ENCODE assay signal across 1 cellular context in the genomic region with DNA sequence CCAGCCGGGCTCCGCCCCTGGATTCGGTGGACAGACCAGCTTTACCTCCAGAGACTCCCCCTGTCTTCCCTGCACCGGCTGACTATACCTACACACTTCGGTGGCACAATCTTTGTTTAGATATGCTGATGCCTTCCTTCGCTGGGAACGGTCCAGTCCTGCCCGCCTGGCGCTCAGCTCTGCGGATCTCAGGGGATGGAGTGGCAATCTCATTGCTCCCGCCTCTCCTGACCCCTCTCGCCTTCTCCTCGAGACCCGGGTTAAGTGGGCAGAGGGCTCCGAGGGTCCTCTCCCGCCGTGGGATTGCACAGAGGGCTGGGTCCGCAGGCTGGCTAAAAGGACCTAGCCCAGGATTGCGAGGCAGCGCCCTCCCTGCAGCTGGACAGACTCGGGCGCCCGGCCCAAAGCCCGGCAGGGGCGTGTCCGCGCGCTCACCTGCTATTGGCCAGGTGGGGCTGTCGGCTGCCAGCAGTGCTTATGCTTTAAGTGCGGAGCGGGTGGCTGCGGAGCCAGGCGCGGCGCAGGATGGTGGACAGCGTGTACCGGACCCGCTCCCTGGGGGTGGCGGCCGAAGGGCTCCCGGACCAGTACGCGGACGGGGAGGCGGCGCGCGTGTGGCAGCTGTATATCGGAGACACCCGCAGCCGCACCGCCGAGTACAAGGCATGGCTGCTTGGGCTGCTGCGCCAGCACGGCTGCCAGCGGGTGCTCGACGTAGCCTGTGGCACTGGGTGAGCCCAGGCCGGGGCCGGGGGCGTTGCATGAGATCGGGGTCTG.
TF ChIP-seq lines count a peak whose summit lies in the region.

A gene (plus strand): TSS at position 512 of the 777 bp plus-strand sequence. CDS start 14 bp downstream, at position 526.

TF ChIP-seq in H1, 55 proteins besides CTCF, POLR2A, EP300 and RAD21:
- no peak; the same call in 1 of the 2 replicates for TF ChIP-seq GABPA (IDR thresholded peaks at IDR 0.05; ENCODE audit: borderline replicate concordance, insufficient read depth, low read length)
- no peak for TF ChIP-seq SIRT6 (IDR thresholded peaks at IDR 0.05; ENCODE audit: low read length)
- TF ChIP-seq EGR1 (IDR thresholded peaks at IDR 0.05; ENCODE audit: borderline replicate concordance, low read depth, low read length) = no peak
- TF ChIP-seq POLR2AphosphoS5 (IDR thresholded peaks at IDR 0.05; ENCODE audit: low read depth, low read length) = no peak
- peak; percentile 38 to 87; a peak in 3 of 4 replicates for TF ChIP-seq SIN3A (conservative IDR thresholded peaks at IDR 0.05 in 1 of 2, IDR thresholded peaks at IDR 0.05 in 1 of 2; ENCODE audit: low read depth in 1 of 2, low read length in 2 of 2)
- peak; percentile 14; the same call in 1 of the 2 replicates for TF ChIP-seq PHF8 (conservative IDR thresholded peaks at IDR 0.05; ENCODE audit: low read depth, low read length)
- no peak for TF ChIP-seq CHD2 (IDR thresholded peaks at IDR 0.05; ENCODE audit: low read length)
- TF ChIP-seq, protein P1, sequence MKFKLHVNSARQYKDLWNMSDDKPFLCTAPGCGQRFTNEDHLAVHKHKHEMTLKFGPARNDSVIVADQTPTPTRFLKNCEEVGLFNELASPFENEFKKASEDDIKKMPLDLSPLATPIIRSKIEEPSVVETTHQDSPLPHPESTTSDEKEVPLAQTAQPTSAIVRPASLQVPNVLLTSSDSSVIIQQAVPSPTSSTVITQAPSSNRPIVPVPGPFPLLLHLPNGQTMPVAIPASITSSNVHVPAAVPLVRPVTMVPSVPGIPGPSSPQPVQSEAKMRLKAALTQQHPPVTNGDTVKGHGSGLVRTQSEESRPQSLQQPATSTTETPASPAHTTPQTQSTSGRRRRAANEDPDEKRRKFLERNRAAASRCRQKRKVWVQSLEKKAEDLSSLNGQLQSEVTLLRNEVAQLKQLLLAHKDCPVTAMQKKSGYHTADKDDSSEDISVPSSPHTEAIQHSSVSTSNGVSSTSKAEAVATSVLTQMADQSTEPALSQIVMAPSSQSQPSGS (IDR thresholded peaks at IDR 0.05; ENCODE audit: low read length) = no peak
- TF ChIP-seq TEAD4 (IDR thresholded peaks at IDR 0.05; ENCODE audit: low read depth, low read length) = no peak
- no peak for TF ChIP-seq BRCA1 (IDR thresholded peaks at IDR 0.05; ENCODE audit: low read depth, low read length)
- TF ChIP-seq JUND (IDR thresholded peaks at IDR 0.05; ENCODE audit: low read length) = no peak
- peak; percentile 68 for TF ChIP-seq KDM4A (IDR thresholded peaks at IDR 0.05; ENCODE audit: low read depth, low read length, severe bottlenecking)
- TF ChIP-seq, protein P2, sequence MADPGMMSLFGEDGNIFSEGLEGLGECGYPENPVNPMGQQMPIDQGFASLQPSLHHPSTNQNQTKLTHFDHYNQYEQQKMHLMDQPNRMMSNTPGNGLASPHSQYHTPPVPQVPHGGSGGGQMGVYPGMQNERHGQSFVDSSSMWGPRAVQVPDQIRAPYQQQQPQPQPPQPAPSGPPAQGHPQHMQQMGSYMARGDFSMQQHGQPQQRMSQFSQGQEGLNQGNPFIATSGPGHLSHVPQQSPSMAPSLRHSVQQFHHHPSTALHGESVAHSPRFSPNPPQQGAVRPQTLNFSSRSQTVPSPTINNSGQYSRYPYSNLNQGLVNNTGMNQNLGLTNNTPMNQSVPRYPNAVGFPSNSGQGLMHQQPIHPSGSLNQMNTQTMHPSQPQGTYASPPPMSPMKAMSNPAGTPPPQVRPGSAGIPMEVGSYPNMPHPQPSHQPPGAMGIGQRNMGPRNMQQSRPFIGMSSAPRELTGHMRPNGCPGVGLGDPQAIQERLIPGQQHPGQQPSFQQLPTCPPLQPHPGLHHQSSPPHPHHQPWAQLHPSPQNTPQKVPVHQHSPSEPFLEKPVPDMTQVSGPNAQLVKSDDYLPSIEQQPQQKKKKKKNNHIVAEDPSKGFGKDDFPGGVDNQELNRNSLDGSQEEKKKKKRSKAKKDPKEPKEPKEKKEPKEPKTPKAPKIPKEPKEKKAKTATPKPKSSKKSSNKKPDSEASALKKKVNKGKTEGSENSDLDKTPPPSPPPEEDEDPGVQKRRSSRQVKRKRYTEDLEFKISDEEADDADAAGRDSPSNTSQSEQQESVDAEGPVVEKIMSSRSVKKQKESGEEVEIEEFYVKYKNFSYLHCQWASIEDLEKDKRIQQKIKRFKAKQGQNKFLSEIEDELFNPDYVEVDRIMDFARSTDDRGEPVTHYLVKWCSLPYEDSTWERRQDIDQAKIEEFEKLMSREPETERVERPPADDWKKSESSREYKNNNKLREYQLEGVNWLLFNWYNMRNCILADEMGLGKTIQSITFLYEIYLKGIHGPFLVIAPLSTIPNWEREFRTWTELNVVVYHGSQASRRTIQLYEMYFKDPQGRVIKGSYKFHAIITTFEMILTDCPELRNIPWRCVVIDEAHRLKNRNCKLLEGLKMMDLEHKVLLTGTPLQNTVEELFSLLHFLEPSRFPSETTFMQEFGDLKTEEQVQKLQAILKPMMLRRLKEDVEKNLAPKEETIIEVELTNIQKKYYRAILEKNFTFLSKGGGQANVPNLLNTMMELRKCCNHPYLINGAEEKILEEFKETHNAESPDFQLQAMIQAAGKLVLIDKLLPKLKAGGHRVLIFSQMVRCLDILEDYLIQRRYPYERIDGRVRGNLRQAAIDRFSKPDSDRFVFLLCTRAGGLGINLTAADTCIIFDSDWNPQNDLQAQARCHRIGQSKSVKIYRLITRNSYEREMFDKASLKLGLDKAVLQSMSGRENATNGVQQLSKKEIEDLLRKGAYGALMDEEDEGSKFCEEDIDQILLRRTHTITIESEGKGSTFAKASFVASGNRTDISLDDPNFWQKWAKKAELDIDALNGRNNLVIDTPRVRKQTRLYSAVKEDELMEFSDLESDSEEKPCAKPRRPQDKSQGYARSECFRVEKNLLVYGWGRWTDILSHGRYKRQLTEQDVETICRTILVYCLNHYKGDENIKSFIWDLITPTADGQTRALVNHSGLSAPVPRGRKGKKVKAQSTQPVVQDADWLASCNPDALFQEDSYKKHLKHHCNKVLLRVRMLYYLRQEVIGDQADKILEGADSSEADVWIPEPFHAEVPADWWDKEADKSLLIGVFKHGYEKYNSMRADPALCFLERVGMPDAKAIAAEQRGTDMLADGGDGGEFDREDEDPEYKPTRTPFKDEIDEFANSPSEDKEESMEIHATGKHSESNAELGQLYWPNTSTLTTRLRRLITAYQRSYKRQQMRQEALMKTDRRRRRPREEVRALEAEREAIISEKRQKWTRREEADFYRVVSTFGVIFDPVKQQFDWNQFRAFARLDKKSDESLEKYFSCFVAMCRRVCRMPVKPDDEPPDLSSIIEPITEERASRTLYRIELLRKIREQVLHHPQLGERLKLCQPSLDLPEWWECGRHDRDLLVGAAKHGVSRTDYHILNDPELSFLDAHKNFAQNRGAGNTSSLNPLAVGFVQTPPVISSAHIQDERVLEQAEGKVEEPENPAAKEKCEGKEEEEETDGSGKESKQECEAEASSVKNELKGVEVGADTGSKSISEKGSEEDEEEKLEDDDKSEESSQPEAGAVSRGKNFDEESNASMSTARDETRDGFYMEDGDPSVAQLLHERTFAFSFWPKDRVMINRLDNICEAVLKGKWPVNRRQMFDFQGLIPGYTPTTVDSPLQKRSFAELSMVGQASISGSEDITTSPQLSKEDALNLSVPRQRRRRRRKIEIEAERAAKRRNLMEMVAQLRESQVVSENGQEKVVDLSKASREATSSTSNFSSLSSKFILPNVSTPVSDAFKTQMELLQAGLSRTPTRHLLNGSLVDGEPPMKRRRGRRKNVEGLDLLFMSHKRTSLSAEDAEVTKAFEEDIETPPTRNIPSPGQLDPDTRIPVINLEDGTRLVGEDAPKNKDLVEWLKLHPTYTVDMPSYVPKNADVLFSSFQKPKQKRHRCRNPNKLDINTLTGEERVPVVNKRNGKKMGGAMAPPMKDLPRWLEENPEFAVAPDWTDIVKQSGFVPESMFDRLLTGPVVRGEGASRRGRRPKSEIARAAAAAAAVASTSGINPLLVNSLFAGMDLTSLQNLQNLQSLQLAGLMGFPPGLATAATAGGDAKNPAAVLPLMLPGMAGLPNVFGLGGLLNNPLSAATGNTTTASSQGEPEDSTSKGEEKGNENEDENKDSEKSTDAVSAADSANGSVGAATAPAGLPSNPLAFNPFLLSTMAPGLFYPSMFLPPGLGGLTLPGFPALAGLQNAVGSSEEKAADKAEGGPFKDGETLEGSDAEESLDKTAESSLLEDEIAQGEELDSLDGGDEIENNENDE (IDR thresholded peaks at IDR 0.05; ENCODE audit: insufficient replicate concordance, low read length) = no peak
- TF ChIP-seq EZH2 (IDR thresholded peaks at IDR 0.05; ENCODE audit: low read depth, low read length, severe bottlenecking) = no peak
- TF ChIP-seq SRF (IDR thresholded peaks at IDR 0.05; ENCODE audit: low read depth, low read length) = no peak
- TF ChIP-seq SP4 (IDR thresholded peaks at IDR 0.05; ENCODE audit: low read length) = no peak
- TF ChIP-seq, protein P3, sequence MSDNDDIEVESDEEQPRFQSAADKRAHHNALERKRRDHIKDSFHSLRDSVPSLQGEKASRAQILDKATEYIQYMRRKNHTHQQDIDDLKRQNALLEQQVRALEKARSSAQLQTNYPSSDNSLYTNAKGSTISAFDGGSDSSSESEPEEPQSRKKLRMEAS (IDR thresholded peaks at IDR 0.05) = 0 out of 2 replicates have a peak, but pooled peaks have one; percentile 16
- no peak for TF ChIP-seq TBP (IDR thresholded peaks at IDR 0.05; ENCODE audit: low read depth, low read length)
- TF ChIP-seq, protein P4, sequence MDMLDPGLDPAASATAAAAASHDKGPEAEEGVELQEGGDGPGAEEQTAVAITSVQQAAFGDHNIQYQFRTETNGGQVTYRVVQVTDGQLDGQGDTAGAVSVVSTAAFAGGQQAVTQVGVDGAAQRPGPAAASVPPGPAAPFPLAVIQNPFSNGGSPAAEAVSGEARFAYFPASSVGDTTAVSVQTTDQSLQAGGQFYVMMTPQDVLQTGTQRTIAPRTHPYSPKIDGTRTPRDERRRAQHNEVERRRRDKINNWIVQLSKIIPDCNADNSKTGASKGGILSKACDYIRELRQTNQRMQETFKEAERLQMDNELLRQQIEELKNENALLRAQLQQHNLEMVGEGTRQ (IDR thresholded peaks at IDR 0.05; ENCODE audit: low read length) = no peak
- TF ChIP-seq BACH1 (IDR thresholded peaks at IDR 0.05; ENCODE audit: low read length) = no peak
- no peak for TF ChIP-seq HDAC6 (IDR thresholded peaks at IDR 0.05; ENCODE audit: low read depth, low read length)
- no peak for TF ChIP-seq ZNF274 (IDR thresholded peaks at IDR 0.05; ENCODE audit: borderline replicate concordance, extremely low read depth, low read length)
- no peak for TF ChIP-seq CHD1 (IDR thresholded peaks at IDR 0.05; ENCODE audit: low read depth, low read length)
- no peak for TF ChIP-seq KDM5A (IDR thresholded peaks at IDR 0.05; ENCODE audit: low read length)
- no peak for TF ChIP-seq JUN (IDR thresholded peaks at IDR 0.05; ENCODE audit: low read depth, low read length)
- TF ChIP-seq SP1 (IDR thresholded peaks at IDR 0.05; ENCODE audit: low read depth, low read length) = no peak
- TF ChIP-seq POU5F1 (IDR thresholded peaks at IDR 0.05; ENCODE audit: low read depth, low read length) = no peak
- no peak for TF ChIP-seq RNF2 (IDR thresholded peaks at IDR 0.05; ENCODE audit: borderline replicate concordance, low read depth, low read length, missing control alignments, poor library complexity, severe bottlenecking)
- TF ChIP-seq SAP30 (IDR thresholded peaks at IDR 0.05; ENCODE audit: insufficient read depth, insufficient replicate concordance, low read length) = no peak
- no peak for TF ChIP-seq CBX8 (IDR thresholded peaks at IDR 0.05; ENCODE audit: borderline replicate concordance, low read depth, low read length)
- TF ChIP-seq GTF2F1 (IDR thresholded peaks at IDR 0.05; ENCODE audit: borderline replicate concordance, low read depth, low read length) = no peak
- no peak for TF ChIP-seq SIX5 (IDR thresholded peaks at IDR 0.05; ENCODE audit: low read depth, low read length)
- no peak for TF ChIP-seq RXRA (IDR thresholded peaks at IDR 0.05; ENCODE audit: insufficient read depth, low read depth, low read length)
- TF ChIP-seq RFX5 (IDR thresholded peaks at IDR 0.05; ENCODE audit: borderline replicate concordance, low read depth, low read length) = no peak
- no peak for TF ChIP-seq KDM1A (IDR thresholded peaks at IDR 0.05; ENCODE audit: borderline replicate concordance, low read length)
- TF ChIP-seq SP2 (IDR thresholded peaks at IDR 0.05; ENCODE audit: low read length) = no peak
- no peak for TF ChIP-seq CBX5 (IDR thresholded peaks at IDR 0.05; ENCODE audit: low read depth, low read length)
- TF ChIP-seq RBBP5 (IDR thresholded peaks at IDR 0.05; ENCODE audit: borderline replicate concordance, low read depth, low read length) = peak; percentile 75
- TF ChIP-seq TCF12 (IDR thresholded peaks at IDR 0.05; ENCODE audit: low read depth, low read length) = no peak
- TF ChIP-seq BCL11A (IDR thresholded peaks at IDR 0.05; ENCODE audit: low read depth in 2 of 2, low read length in 2 of 2) = no peak
- TF ChIP-seq YY1 (IDR thresholded peaks at IDR 0.05; ENCODE audit: low read depth, low read length) = no peak; the same call in 1 of the 2 replicates
- no peak for TF ChIP-seq CTBP2 (IDR thresholded peaks at IDR 0.05; ENCODE audit: borderline replicate concordance, insufficient read depth, insufficient read length, low read length)
- no peak for TF ChIP-seq NRF1 (IDR thresholded peaks at IDR 0.05; ENCODE audit: low read depth, low read length)
- no peak for TF ChIP-seq MAFK (IDR thresholded peaks at IDR 0.05; ENCODE audit: low read depth, low read length)
- TF ChIP-seq, protein P5, sequence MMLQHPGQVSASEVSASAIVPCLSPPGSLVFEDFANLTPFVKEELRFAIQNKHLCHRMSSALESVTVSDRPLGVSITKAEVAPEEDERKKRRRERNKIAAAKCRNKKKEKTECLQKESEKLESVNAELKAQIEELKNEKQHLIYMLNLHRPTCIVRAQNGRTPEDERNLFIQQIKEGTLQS (IDR thresholded peaks at IDR 0.05; ENCODE audit: insufficient read depth, low read depth, low read length) = no peak
- TF ChIP-seq, protein P6, sequence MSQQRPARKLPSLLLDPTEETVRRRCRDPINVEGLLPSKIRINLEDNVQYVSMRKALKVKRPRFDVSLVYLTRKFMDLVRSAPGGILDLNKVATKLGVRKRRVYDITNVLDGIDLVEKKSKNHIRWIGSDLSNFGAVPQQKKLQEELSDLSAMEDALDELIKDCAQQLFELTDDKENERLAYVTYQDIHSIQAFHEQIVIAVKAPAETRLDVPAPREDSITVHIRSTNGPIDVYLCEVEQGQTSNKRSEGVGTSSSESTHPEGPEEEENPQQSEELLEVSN (IDR thresholded peaks at IDR 0.05) = peak; percentile 17; the same call in 1 of the 2 replicates
- no peak for TF ChIP-seq HDAC2 (IDR thresholded peaks at IDR 0.05; ENCODE audit: borderline replicate concordance in 1 of 2, low read depth in 2 of 2, low read length in 2 of 2)
- no peak for TF ChIP-seq FOSL1 (IDR thresholded peaks at IDR 0.05; ENCODE audit: insufficient read depth, low read depth, low read length)
- no peak for TF ChIP-seq NANOG (IDR thresholded peaks at IDR 0.05; ENCODE audit: insufficient read depth, low read depth, low read length, poor library complexity, severe bottlenecking)
- no peak for TF ChIP-seq CREB1 (IDR thresholded peaks at IDR 0.05)
- peak; percentile 56 for TF ChIP-seq TAF7 (optimal IDR thresholded peaks at IDR 0.05; ENCODE audit: borderline replicate concordance, low read depth, low read length)
